ENCODE assay signal across 1 cellular context in the genomic region with DNA sequence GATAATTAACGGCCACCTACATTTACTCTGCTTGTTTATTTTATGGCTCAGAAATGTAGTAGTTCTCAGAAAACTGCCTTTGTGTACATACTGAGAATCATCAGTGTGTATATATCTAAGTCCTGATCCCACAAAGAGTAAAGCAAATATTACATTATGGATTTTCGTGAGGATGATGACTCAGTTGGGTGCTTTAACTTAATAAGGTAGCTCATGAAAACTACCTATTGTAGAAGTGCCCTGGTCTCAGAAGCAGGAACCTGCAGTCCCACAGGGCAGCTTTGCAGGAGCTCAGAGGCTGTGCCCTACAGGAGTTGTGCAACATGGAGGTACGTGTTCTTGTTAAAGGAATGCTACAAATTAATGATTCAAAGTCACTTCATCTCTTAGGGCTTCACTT.
A peak's percentile ranks its signal among the peaks of the same experiment; 100 is the strongest.
TF ChIP-seq lines count a peak whose summit lies in the region.

No MANE protein-coding gene starts in this region.

TF ChIP-seq in A549, 52 proteins besides CTCF, POLR2A, EP300 and RAD21 (continued from another document):
- TF ChIP-seq, protein P1, sequence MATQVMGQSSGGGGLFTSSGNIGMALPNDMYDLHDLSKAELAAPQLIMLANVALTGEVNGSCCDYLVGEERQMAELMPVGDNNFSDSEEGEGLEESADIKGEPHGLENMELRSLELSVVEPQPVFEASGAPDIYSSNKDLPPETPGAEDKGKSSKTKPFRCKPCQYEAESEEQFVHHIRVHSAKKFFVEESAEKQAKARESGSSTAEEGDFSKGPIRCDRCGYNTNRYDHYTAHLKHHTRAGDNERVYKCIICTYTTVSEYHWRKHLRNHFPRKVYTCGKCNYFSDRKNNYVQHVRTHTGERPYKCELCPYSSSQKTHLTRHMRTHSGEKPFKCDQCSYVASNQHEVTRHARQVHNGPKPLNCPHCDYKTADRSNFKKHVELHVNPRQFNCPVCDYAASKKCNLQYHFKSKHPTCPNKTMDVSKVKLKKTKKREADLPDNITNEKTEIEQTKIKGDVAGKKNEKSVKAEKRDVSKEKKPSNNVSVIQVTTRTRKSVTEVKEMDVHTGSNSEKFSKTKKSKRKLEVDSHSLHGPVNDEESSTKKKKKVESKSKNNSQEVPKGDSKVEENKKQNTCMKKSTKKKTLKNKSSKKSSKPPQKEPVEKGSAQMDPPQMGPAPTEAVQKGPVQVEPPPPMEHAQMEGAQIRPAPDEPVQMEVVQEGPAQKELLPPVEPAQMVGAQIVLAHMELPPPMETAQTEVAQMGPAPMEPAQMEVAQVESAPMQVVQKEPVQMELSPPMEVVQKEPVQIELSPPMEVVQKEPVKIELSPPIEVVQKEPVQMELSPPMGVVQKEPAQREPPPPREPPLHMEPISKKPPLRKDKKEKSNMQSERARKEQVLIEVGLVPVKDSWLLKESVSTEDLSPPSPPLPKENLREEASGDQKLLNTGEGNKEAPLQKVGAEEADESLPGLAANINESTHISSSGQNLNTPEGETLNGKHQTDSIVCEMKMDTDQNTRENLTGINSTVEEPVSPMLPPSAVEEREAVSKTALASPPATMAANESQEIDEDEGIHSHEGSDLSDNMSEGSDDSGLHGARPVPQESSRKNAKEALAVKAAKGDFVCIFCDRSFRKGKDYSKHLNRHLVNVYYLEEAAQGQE (IDR thresholded peaks at IDR 0.05), result no peak
- TF ChIP-seq HOXB5 (CRISPR knock-in tag; IDR thresholded peaks at IDR 0.05) (no peak), SREBF2 (IDR thresholded peaks at IDR 0.05) (no peak), HEYL (CRISPR knock-in tag; IDR thresholded peaks at IDR 0.05) (no peak), PHF8 (IDR thresholded peaks at IDR 0.05; ENCODE audit: borderline replicate concordance, low read depth) (no peak), POLR2AphosphoS2 (conservative IDR thresholded peaks at IDR 0.05; ENCODE audit: low read length) (no peak), CEBPB (IDR thresholded peaks at IDR 0.05) (peak; percentile 23 to 78; a peak in 3 of 4 replicates), EHMT2 (IDR thresholded peaks at IDR 0.05; ENCODE audit: low read depth) (no peak), GATA3 (IDR thresholded peaks at IDR 0.05; ENCODE audit: borderline replicate concordance) (peak; percentile 51; the same call in 1 of the 2 replicates), RFX5 (IDR thresholded peaks at IDR 0.05) (no peak)
- TF ChIP-seq, protein P2, sequence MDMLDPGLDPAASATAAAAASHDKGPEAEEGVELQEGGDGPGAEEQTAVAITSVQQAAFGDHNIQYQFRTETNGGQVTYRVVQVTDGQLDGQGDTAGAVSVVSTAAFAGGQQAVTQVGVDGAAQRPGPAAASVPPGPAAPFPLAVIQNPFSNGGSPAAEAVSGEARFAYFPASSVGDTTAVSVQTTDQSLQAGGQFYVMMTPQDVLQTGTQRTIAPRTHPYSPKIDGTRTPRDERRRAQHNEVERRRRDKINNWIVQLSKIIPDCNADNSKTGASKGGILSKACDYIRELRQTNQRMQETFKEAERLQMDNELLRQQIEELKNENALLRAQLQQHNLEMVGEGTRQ (IDR thresholded peaks at IDR 0.05), result no peak
